8 cellular contexts compared by ENCODE assay signal in genomic region chr22:41596776-41597634, GRCh38. TPM values are rescaled to one million over a fixed set of nuclear protein-coding genes. Genes with fewer than 3 reads are reported as not detected.
DNase-seq lines count a peak whose midpoint lies in the region; ATAC-seq and TF ChIP-seq lines count a peak whose summit lies in the region.

No MANE protein-coding gene starts in this region.

- WGBS in heart left ventricle, 4 donors, result 47 to 58% (median 50%) methylated on average over 12 to 13 of the region's 13 CpGs

- H3K4me3 ChIP-seq in adipocyte (ENCODE audit: low read length) (no peak overlapping the region), heart left ventricle (no peak overlapping the region)

- intact Hi-C loops in heart left ventricle (cut with DNase I), result loop anchor here in 5 of 10 donors (2.0 to 10.0 kb wide), 4 partner anchors 52 to 195 kb away; partner anchors contain the start of gene POLR3H (in 5 of the 5)
- intact Hi-C loops in posterior vena cava (cut with DNase I), result loop anchor here in 1 of 2 donors (5.0 kb wide), 1 partner anchor 55 kb away; the partner anchor contains the start of gene POLR3H

- DNase-seq in AG09319 (ENCODE audit: extremely low read depth, low read depth) (no peak), NCI-H82 (lab: John Stamatoyannopoulos, UW) (peak; percentile 58), adipocyte (ENCODE audit: low read depth) (peak; percentile 76), heart left ventricle (peak; percentile 51 to 76 (median 66)), posterior vena cava (ENCODE audit: low spot score) (peak; percentile 82)

- no peak overlapping the region for H3K9ac ChIP-seq in adipocyte (ENCODE audit: low read length)

- peaks cover 27% of the 10 kb centered on the region for H3K36me3 ChIP-seq in adipocyte (ENCODE audit: control insufficient read depth, insufficient read depth, low read length, severe bottlenecking)
- peaks cover 0 to 30% (median 20%) of the 10 kb centered on the region in 9 donors for H3K36me3 ChIP-seq in heart left ventricle

- H3K27me3 ChIP-seq in adipocyte (replicated peaks; ENCODE audit: control insufficient read depth, insufficient read depth, low read length) (no peaks in the 10 kb centered on the region), heart left ventricle (no peaks in the 10 kb centered on the region)

- H3K4me1 ChIP-seq in adipocyte (ENCODE audit: control insufficient read depth, insufficient read depth, low read length), result peaks cover 14% of the 10 kb centered on the region
- peaks cover 0 to 15% (median 2%) of the 10 kb centered on the region in 12 donors for H3K4me1 ChIP-seq in heart left ventricle

- ATAC-seq in heart left ventricle (peak; percentile 70 to 90 (median 89)), HG02798 (IDR thresholded peaks at IDR 0.05; ENCODE audit: poor library complexity, unreplicated experiment) (no peak), GM21381 (IDR thresholded peaks at IDR 0.05; ENCODE audit: unreplicated experiment) (no peak)

- H3K9me3 ChIP-seq in adipocyte (ENCODE audit: control insufficient read depth, low read length) (no peaks in the 10 kb centered on the region), heart left ventricle (no peaks in the 10 kb centered on the region)

- peak overlapping the region in 10 of 12 donors; percentile 10 to 67 (median 58) for H3K27ac ChIP-seq in heart left ventricle

- no peak for TF ChIP-seq POLR2A in heart left ventricle (IDR thresholded peaks at IDR 0.05)

- TF ChIP-seq CTCF in AG09319 (IDR thresholded peaks at IDR 0.05; ENCODE audit: low read depth, low read length) (peak; percentile 82), GM12872 (IDR thresholded peaks at IDR 0.05; ENCODE audit: insufficient read depth, low read depth, low read length) (peak; percentile 85), heart left ventricle (IDR thresholded peaks at IDR 0.05) (peak; percentile 48 to 76 (median 67))

RNA-seq across cellular contexts. Expression of gene PMM1, which starts 7.4 kb away (rescaled TPM):
- 10 to 100 TPM; 10.8 to 26.4 (median 22.9) TPM for total RNA-seq in heart left ventricle
- 10 to 100 TPM; 17.3 to 34.8 TPM for polyA plus RNA-seq in heart left ventricle
- 10 to 100 TPM; 17.9 to 18.8 TPM for total RNA-seq in posterior vena cava

RNA-seq across cellular contexts. Expression of gene DESI1, which starts 23.8 kb away (rescaled TPM):
- total RNA-seq in heart left ventricle, result 10 to 100 TPM; 29.0 to 51.0 (median 40.6) TPM
- 10 to 100 TPM; 24.2 to 39.8 TPM for polyA plus RNA-seq in heart left ventricle
- total RNA-seq in posterior vena cava, result 10 to 100 TPM; 22.1 to 22.7 TPM

RNA-seq across cellular contexts. Expression of gene XRCC6, which starts 24.1 kb away (rescaled TPM):
- total RNA-seq in heart left ventricle (100 to 1,000 TPM; 162 to 204 (median 176) TPM), posterior vena cava (100 to 1,000 TPM; 145 to 154 TPM)
- 100 to 1,000 TPM; 123 to 231 TPM for polyA plus RNA-seq in heart left ventricle

RNA-seq across cellular contexts. Expression of gene CSDC2, which starts 36.2 kb away (rescaled TPM):
- total RNA-seq in heart left ventricle, result 100 to 1,000 TPM in 8 of 9 donors, 10 to 100 TPM in 1; 94.1 to 564 (median 266) TPM
- 100 to 1,000 TPM; 300 to 463 TPM for polyA plus RNA-seq in heart left ventricle
- 10 to 100 TPM; 11.5 to 27.0 TPM for total RNA-seq in posterior vena cava

RNA-seq across cellular contexts. Expression of gene POLR3H, which starts 52.7 kb away (rescaled TPM):
- total RNA-seq in heart left ventricle, result 10 to 100 TPM; 12.2 to 27.4 (median 18.3) TPM
- 10 to 100 TPM; 20.2 to 31.2 TPM for polyA plus RNA-seq in heart left ventricle
- total RNA-seq in posterior vena cava, result 10 to 100 TPM; 29.9 to 35.4 TPM

Comparison
In these comparisons a context has a peak if more than half of its experiments do, and no peak if none do; other contexts are left out.
1. ATAC-seq: peak in heart left ventricle (4 of 4); none in HG02798 (single experiment) and GM21381 (single experiment).
2. Peak in every context shown above with its lines, with median percentiles within 50 percentile points of each other: CTCF ChIP-seq.